In genomic region chr6:10747251-10747972, GRCh38 we compare ENCODE assay signal across 8 cellular contexts. TPM values are rescaled to one million over a fixed set of nuclear protein-coding genes. Genes with fewer than 3 reads are reported as not detected.
DNase-seq lines count a peak whose midpoint lies in the region; ATAC-seq and TF ChIP-seq lines count a peak whose summit lies in the region.

TSS of gene TMEM14B (plus strand) at chr6:10747805. CDS start at chr6:10749246, 1,441 bp downstream.

- DNase-seq in DMS 273 (lab: John Stamatoyannopoulos, UW; ENCODE audit: unreplicated experiment) (peak; percentile 99), IMR-90 (peak; percentile 94), OCI-M1 (lab: John Stamatoyannopoulos, UW) (peak; percentile 99), activated T-cell treated with anti-CD3 and anti-CD28 coated beads for 4 hours (peak; percentile 99), epithelial cell of esophagus (ENCODE audit: low read depth) (peak; percentile 97), mucosa of descending colon (peak; percentile 100)
- peak; percentile 98 to 99 for DNase-seq in stimulated activated CD8-positive, alpha-beta memory T cell treated with anti-CD3 and anti-CD28 coated beads, Interleukin-4, amount 100 ng/mL, for 4 hours (ENCODE audit: low read depth in 2 of 2, low spot score in 1 of 2)

- no peak within 1 kb of the TSS; the same call in 2 of the 3 replicates for H2BK15ac ChIP-seq in IMR-90 (ENCODE audit: low read depth, low read length)

- ATAC-seq in GM21528 (IDR thresholded peaks at IDR 0.05; ENCODE audit: low FRiP score, unreplicated experiment) = peak; percentile 98
- peak; percentile 99 for ATAC-seq in IMR-90 (ENCODE audit: low read depth)
- ATAC-seq in mucosa of descending colon = peak; percentile 100

- POLR2A ChIA-PET in IMR-90 (lab: Charles Lee; ENCODE audit: unreplicated experiment) = no interaction called here

- no peak for TF ChIP-seq CTCF in IMR-90 (conservative IDR thresholded peaks at IDR 0.05; ENCODE audit: low read depth, low read length)
- no peak for TF ChIP-seq CTCF in epithelial cell of esophagus (IDR thresholded peaks at IDR 0.05; ENCODE audit: insufficient read depth, low read depth, low read length, missing control alignments)
- TF ChIP-seq CTCF in mucosa of descending colon (IDR thresholded peaks at IDR 0.05) = no peak

- H3K36me3 ChIP-seq in IMR-90 (ENCODE audit: control insufficient read depth, insufficient read depth, low read length) = peaks cover 13% of the 10 kb centered on the region
- no peaks in the 10 kb centered on the region for H3K36me3 ChIP-seq in mucosa of descending colon (ENCODE audit: low read depth)

- H4K20me1 ChIP-seq in IMR-90 (ENCODE audit: insufficient read depth, low read length) = no peaks in the 10 kb centered on the region

- dilution Hi-C loops in IMR-90 (cut with HindIII; ENCODE audit: low sequenced_read_pairs, unreplicated experiment) = no loop called here

- peaks cover 21 to 47% of the 10 kb centered on the region in 2 experiments for H3K79me1 ChIP-seq in IMR-90 (ENCODE audit: low read depth in 1 of 2, low read length in 2 of 2)

- intact Hi-C loops in IMR-90 (cut with micrococcal nuclease) (loop anchor here (1.0 kb wide), 1 partner anchor 24 kb away; the partner anchor contains the start of gene TMEM14C), mucosa of descending colon (cut with DNase I, micrococcal nuclease) (no loop called here)

- no peaks in the 10 kb centered on the region for H3K27me3 ChIP-seq in IMR-90 (ENCODE audit: control insufficient read depth, insufficient read depth, low read length)

- H2AK9ac ChIP-seq in IMR-90 (replicated peaks; ENCODE audit: low read depth, low read length, poor library complexity) = peak within 1 kb of the TSS; percentile 91

- H2AFZ ChIP-seq in IMR-90 (replicated peaks; ENCODE audit: low read length, poor library complexity) = peak within 1 kb of the TSS; percentile 94

- peak within 1 kb of the TSS; percentile 59 for H3K56ac ChIP-seq in IMR-90 (ENCODE audit: extremely low read depth, insufficient read depth, low read length)

- CTCF ChIA-PET in IMR-90 (lab: Yijun Ruan, JAX) = no interaction called here

- H3K4me1 ChIP-seq in IMR-90 (ENCODE audit: control insufficient read depth, insufficient read depth, low read length) = peaks cover 3% of the 10 kb centered on the region
- H3K4me1 ChIP-seq in mucosa of descending colon (ENCODE audit: low read depth) = peaks cover 17% of the 10 kb centered on the region

- H2BK5ac ChIP-seq in IMR-90 (ENCODE audit: low read depth, low read length, poor library complexity, severe bottlenecking) = peak within 1 kb of the TSS; percentile 75

- H3K27ac ChIP-seq in IMR-90 (ENCODE audit: insufficient read depth, low read length) = peak within 1 kb of the TSS; percentile 79

- H3K9me1 ChIP-seq in IMR-90 (ENCODE audit: insufficient read depth, low read length) = peaks cover 3% of the 10 kb centered on the region; the same call in 1 of the 2 replicates

- H3K4me3 ChIP-seq in IMR-90 (ENCODE audit: insufficient read depth, low read depth, low read length) (peak within 1 kb of the TSS; percentile 94), epithelial cell of esophagus (ENCODE audit: low read length) (peak within 1 kb of the TSS; percentile 86), mucosa of descending colon (peak within 1 kb of the TSS; percentile 52)

- H3K4ac ChIP-seq in IMR-90 (ENCODE audit: low read depth, low read length) = peak within 1 kb of the TSS; percentile 96

- WGBS in IMR-90 (ENCODE audit: extremely low coverage in 2 of 2, insufficient read length in 1 of 2), 2 experiments = 4% methylated on average over 22 of the region's 52 CpGs; no CpG with 5 or more reads in 1 of the 2 experiments

- peak within 1 kb of the TSS; percentile 97 for H3K14ac ChIP-seq in IMR-90 (replicated peaks; ENCODE audit: low read depth, low read length)

- H4K8ac ChIP-seq in IMR-90 (ENCODE audit: low read depth in 2 of 2, low read length in 2 of 2) = peak within 1 kb of the TSS; percentile 78 to 88

- no peak within 1 kb of the TSS for H2BK20ac ChIP-seq in IMR-90 (ENCODE audit: low read depth, low read length)

- TF ChIP-seq RAD21 in IMR-90 (IDR thresholded peaks at IDR 0.05; ENCODE audit: low read length) = no peak

- H3K18ac ChIP-seq in IMR-90 (ENCODE audit: low read depth, low read length) = peak within 1 kb of the TSS; percentile 67

- H3K4me2 ChIP-seq in IMR-90 (ENCODE audit: low read depth, low read length) = peak within 1 kb of the TSS; percentile 86

- TF ChIP-seq POLR2A in IMR-90 (IDR thresholded peaks at IDR 0.05; ENCODE audit: low read depth, low read length) = peak; percentile 78

- no peaks in the 10 kb centered on the region for H3K9me3 ChIP-seq in IMR-90 (ENCODE audit: control insufficient read depth, insufficient read depth, low read length)
- no peaks in the 10 kb centered on the region for H3K9me3 ChIP-seq in mucosa of descending colon

- H4K5ac ChIP-seq in IMR-90 (ENCODE audit: low read depth, low read length) = peak within 1 kb of the TSS; percentile 87

- peak within 1 kb of the TSS; percentile 79 for H2AK5ac ChIP-seq in IMR-90 (ENCODE audit: low read depth, low read length)

- in situ Hi-C loops in IMR-90 (cut with MboI; ENCODE audit: low sequenced_read_pairs) = loop anchor here (25.0 kb wide), 1 partner anchor 1260 kb away; no protein-coding TSS in a partner anchor

- peak within 1 kb of the TSS; percentile 80 for H4K91ac ChIP-seq in IMR-90 (ENCODE audit: insufficient read depth, low read depth, low read length)

- peak within 1 kb of the TSS; percentile 97 for H3K23ac ChIP-seq in IMR-90 (ENCODE audit: low read depth, low read length)

- BruUV-seq in IMR-90 (replicated peaks; lab: Mats Ljungman, UMichigan) = no TSS peak

- H2BK120ac ChIP-seq in IMR-90 (ENCODE audit: low read depth, low read length) = peak within 1 kb of the TSS; percentile 53; the same call in 1 of the 2 replicates

- peak within 1 kb of the TSS; percentile 98 for H3K9ac ChIP-seq in IMR-90 (ENCODE audit: low read depth, low read length)

TF ChIP-seq in IMR-90, 13 proteins besides CTCF, POLR2A, EP300 and RAD21:
- peak; percentile 87 for TF ChIP-seq MXI1 (IDR thresholded peaks at IDR 0.05; ENCODE audit: borderline replicate concordance, low read depth, low read length)
- peak; percentile 84; the same call in 1 of the 2 replicates for TF ChIP-seq BHLHE40 (IDR thresholded peaks at IDR 0.05; ENCODE audit: low read depth, low read length)
- TF ChIP-seq MAZ (IDR thresholded peaks at IDR 0.05; ENCODE audit: borderline replicate concordance, low read depth, low read length) = peak; percentile 93
- TF ChIP-seq CEBPB (IDR thresholded peaks at IDR 0.05; ENCODE audit: low read depth, low read length) = 0 out of 2 replicates have a peak, but pooled peaks have one; percentile 50
- no peak for TF ChIP-seq MAFK (IDR thresholded peaks at IDR 0.05; ENCODE audit: low read depth, low read length)
- TF ChIP-seq USF2 (IDR thresholded peaks at IDR 0.05; ENCODE audit: low read depth, low read length) = peak; percentile 35; the same call in 1 of the 2 replicates

RNA-seq across cellular contexts. Expression of gene TMEM14B, which starts in this region (rescaled TPM):
- total RNA-seq in IMR-90 (2012; rRNA removed) = 66.5 and 158 TPM in 2 replicates
- polyA plus RNA-seq in IMR-90 (2012; rRNA removed) = 80.5 and 81.4 TPM in 2 replicates
- polyA plus RNA-seq in IMR-90 (2012; cell fraction: cytosol; rRNA removed) = 55.5 and 59.7 TPM in 2 replicates
- 15.6 and 52.6 TPM in 2 replicates for polyA plus RNA-seq in IMR-90 (2012; cell fraction: nucleus; rRNA removed; ENCODE audit: low replicate concordance)
- 10 to 100 TPM; 48.9 to 61.2 (median 60.8) TPM for total RNA-seq in mucosa of descending colon

Comparison
In these comparisons a context has a peak if more than half of its experiments do, and no peak if none do; other contexts are left out.
1. Peak in every context shown above with its lines: DNase-seq, ATAC-seq, H3K4me3 ChIP-seq and H3K27ac ChIP-seq.